In genomic region chr4:16110199-16110598, GRCh38 we compare ENCODE assay signal across 27 cellular contexts. TPM values are rescaled to one million over a fixed set of nuclear protein-coding genes. Genes with fewer than 3 reads are reported as not detected.
DNase-seq lines count a peak whose midpoint lies in the region; ATAC-seq, FAIRE-seq and TF ChIP-seq lines count a peak whose summit lies in the region.
"Had no signal": no experiment of that assay in that cellular context is flagged by ENCODE, and none has a peak within 500 bp of the region (broad histone marks: within the 10 kb centered on the region; RNA-seq: fewer than 3 reads in every experiment).

No MANE protein-coding gene starts in this region.

- H3K27ac ChIP-seq in HepG2 (ENCODE audit: extremely low read length, insufficient read depth, low read length) (no peak overlapping the region), right lobe of liver (no peak overlapping the region), VCaP (peak overlapping the region; percentile 49)
- H3K27ac ChIP-seq: 22Rv1; A549; BLaER1 treated with 17β-estradiol and CSF1 and Interleukin-3, amounts not matched to agents 10 nM and 100 nM; C4-2B had no signal

- no peaks in the 10 kb centered on the region for H3K9me3 Mint-ChIP-seq in activated CD4-positive, alpha-beta T cell treated with anti-CD3 and anti-CD28 coated beads, Interleukin-2, amount 10 ng/mL, durations not matched to agents 7 days and 5 days
- H3K9me3 Mint-ChIP-seq in activated naive CD4-positive, alpha-beta T cell treated with anti-CD3 and anti-CD28 coated beads, Interleukin-2, amount 50 U/mL, for 72 hours: no peaks in the 10 kb centered on the region
- H3K9me3 Mint-ChIP-seq: CD4-positive, alpha-beta T cell; CD8-positive, alpha-beta T cell had no signal

- no peak for TF ChIP-seq CTCF in HepG2 (CRISPR knock-in tag; IDR thresholded peaks at IDR 0.05)
- TF ChIP-seq CTCF in right lobe of liver (IDR thresholded peaks at IDR 0.05): no peak
- no peak for TF ChIP-seq CTCF in VCaP (conservative IDR thresholded peaks at IDR 0.05)

- H3K27ac Mint-ChIP-seq in activated CD4-positive, alpha-beta T cell treated with anti-CD3 and anti-CD28 coated beads, Interleukin-2, amount 10 ng/mL, durations not matched to agents 7 days and 5 days: no peak overlapping the region
- no peak overlapping the region for H3K27ac Mint-ChIP-seq in activated naive CD4-positive, alpha-beta T cell treated with anti-CD3 and anti-CD28 coated beads, Interleukin-2, amount 50 U/mL, for 72 hours
- H3K27ac Mint-ChIP-seq: B cell; CD4-positive, alpha-beta T cell; CD8-positive, alpha-beta T cell had no signal

- no peak for TF ChIP-seq RAD21 in HepG2 (CRISPR knock-in tag; IDR thresholded peaks at IDR 0.05)

- H3K9ac ChIP-seq in HepG2 (ENCODE audit: insufficient read depth, low read depth, low read length): no peak overlapping the region
- H3K9ac ChIP-seq: BLaER1 treated with 17β-estradiol and CSF1 and Interleukin-3, amounts not matched to agents 10 nM and 100 nM had no signal

- H3K4me3 ChIP-seq in HepG2 (replicated peaks in 1 of 3; ENCODE audit: insufficient read depth in 1 of 3, low read depth in 2 of 3, low read length in 3 of 3) (no peak overlapping the region), right lobe of liver (no peak overlapping the region)
- H3K4me3 ChIP-seq: A549; BLaER1 treated with 17β-estradiol and CSF1 and Interleukin-3, amounts not matched to agents 10 nM and 100 nM; GM12878 had no signal

- TF ChIP-seq EP300 in HepG2 (IDR thresholded peaks at IDR 0.05; ENCODE audit: low read depth in 2 of 2, low read length in 2 of 2) (no peak), HepG2 (CRISPR knock-in tag; IDR thresholded peaks at IDR 0.05; ENCODE audit: borderline replicate concordance) (no peak)

- no TSS peak for BruUV-seq in HepG2 (replicated peaks; lab: Mats Ljungman, UMichigan)

- H3K27me3 ChIP-seq in HepG2 (ENCODE audit: control insufficient read depth in 1 of 2, insufficient read depth in 2 of 2, low read length in 2 of 2) (peaks cover 0 to 2% of the 10 kb centered on the region in 2 experiments; a peak in 1 of 5 replicates), right lobe of liver (no peaks in the 10 kb centered on the region)
- H3K27me3 ChIP-seq: BLaER1 treated with 17β-estradiol and CSF1 and Interleukin-3, amounts not matched to agents 10 nM and 100 nM had no signal

- no peak overlapping the region for H3K4me2 ChIP-seq in HepG2 (ENCODE audit: low read depth, low read length)
- H3K4me2 ChIP-seq: A549; BLaER1 treated with 17β-estradiol and CSF1 and Interleukin-3, amounts not matched to agents 10 nM and 100 nM had no signal

- CTCF ChIA-PET in HepG2 (lab: Yijun Ruan, JAX; ENCODE audit: low intra/inter-chr PET ratio, low total read pairs): no interaction called here
- CTCF ChIA-PET in activated CD4-positive, alpha-beta T cell treated with anti-CD3 and anti-CD28 coated beads, Interleukin-2, amount 10 ng/mL, durations not matched to agents 7 days and 5 days (lab: Charles Lee): interaction anchor here (1.7 kb wide), 1 partner anchor 22 kb away, joined by 4 read pairs; no protein-coding TSS in a partner anchor

- H3K27me3 Mint-ChIP-seq in activated CD4-positive, alpha-beta T cell treated with anti-CD3 and anti-CD28 coated beads, Interleukin-2, amount 10 ng/mL, durations not matched to agents 7 days and 5 days: no peaks in the 10 kb centered on the region

- no peaks in the 10 kb centered on the region for H3K36me3 Mint-ChIP-seq in activated CD4-positive, alpha-beta T cell treated with anti-CD3 and anti-CD28 coated beads, Interleukin-2, amount 10 ng/mL, durations not matched to agents 7 days and 5 days (ENCODE audit: low read depth)
- H3K36me3 Mint-ChIP-seq in activated naive CD4-positive, alpha-beta T cell treated with anti-CD3 and anti-CD28 coated beads, Interleukin-2, amount 50 U/mL, for 72 hours: no peaks in the 10 kb centered on the region
- H3K36me3 Mint-ChIP-seq: CD8-positive, alpha-beta T cell had no signal

- no peaks in the 10 kb centered on the region for H3K9me3 ChIP-seq in HepG2 (ENCODE audit: low read length)
- H3K9me3 ChIP-seq in right lobe of liver: no peaks in the 10 kb centered on the region
- H3K9me3 ChIP-seq: A549, Caco-2 had no signal

- no peak overlapping the region for H3K4me3 Mint-ChIP-seq in activated CD4-positive, alpha-beta T cell treated with anti-CD3 and anti-CD28 coated beads, Interleukin-2, amount 10 ng/mL, durations not matched to agents 7 days and 5 days
- H3K4me3 Mint-ChIP-seq: B cell; CD4-positive, alpha-beta T cell; CD8-positive, alpha-beta T cell had no signal

- H3K36me3 ChIP-seq in HepG2 (replicated peaks in 1 of 2; ENCODE audit: control insufficient read depth in 1 of 2, insufficient read depth in 2 of 2, low read length in 2 of 2) (no peaks in the 10 kb centered on the region), right lobe of liver (no peaks in the 10 kb centered on the region)
- H3K36me3 ChIP-seq: BLaER1 treated with 17β-estradiol and CSF1 and Interleukin-3, amounts not matched to agents 10 nM and 100 nM had no signal

- no peaks in the 10 kb centered on the region for H3K79me2 ChIP-seq in HepG2 (ENCODE audit: insufficient read depth, low read length)

- H3K4me1 ChIP-seq in HepG2 (ENCODE audit: insufficient read depth, low read length) (peaks cover 48% of the 10 kb centered on the region), right lobe of liver (no peaks in the 10 kb centered on the region)
- H3K4me1 ChIP-seq: A549; BLaER1 treated with 17β-estradiol and CSF1 and Interleukin-3, amounts not matched to agents 10 nM and 100 nM had no signal

- no peak for DNase-seq in HepG2 (ENCODE audit: low spot score)
- no peak for DNase-seq in right lobe of liver
- peak; percentile 2 for DNase-seq in kidney tubule cell (ENCODE audit: low spot score)
- DNase-seq in activated CD4-positive, alpha-beta T cell treated with anti-CD3 and anti-CD28 coated beads, Interleukin-2, amount 10 ng/mL, durations not matched to agents 7 days and 5 days: no peak
- DNase-seq in activated naive CD4-positive, alpha-beta T cell treated with anti-CD3 and anti-CD28 coated beads, Interleukin-2, amount 50 U/mL, for 72 hours (ENCODE audit: low spot score in 2 of 2): no peak
- DNase-seq: AML-193; Caco-2; CD4-positive, alpha-beta T cell; CD8-positive, alpha-beta T cell; DMS 273 treated with DMSO at 0.1 percent for 48 hours; DMS153; DMS53; DMS79; DND-41; EL; GDM1 had no signal

- in situ Hi-C loops in HepG2 (cut with HindIII; ENCODE audit: extremely low pct_ligation_motif_present, low pct_unique_long_range_greater_than_20kb): no loop called here

- H3K4me1 Mint-ChIP-seq in activated CD4-positive, alpha-beta T cell treated with anti-CD3 and anti-CD28 coated beads, Interleukin-2, amount 10 ng/mL, durations not matched to agents 7 days and 5 days: no peaks in the 10 kb centered on the region
- H3K4me1 Mint-ChIP-seq: B cell had no signal

- H2AFZ ChIP-seq in HepG2 (ENCODE audit: low read length): no peak overlapping the region

- FAIRE-seq in HepG2 (lab: Jason Lieb, UNC): no peak
- FAIRE-seq: A549, GM12878, GM12892, GM18507 had no signal

- TF ChIP-seq POLR2A in HepG2 (IDR thresholded peaks at IDR 0.05; ENCODE audit: insufficient read depth in 1 of 2, low read depth in 2 of 2, low read length in 2 of 2): no peak
- TF ChIP-seq POLR2A in right lobe of liver (IDR thresholded peaks at IDR 0.05): no peak

- intact Hi-C loops in HepG2 (cut with micrococcal nuclease; ENCODE audit: unreplicated experiment) (loop anchor here (10.0 kb wide), 1 partner anchor 55 kb away; no protein-coding TSS in a partner anchor), right lobe of liver (cut with DNase I) (no loop called here)

- ATAC-seq in HepG2 (no peak), right lobe of liver (no peak), HG03520 (IDR thresholded peaks at IDR 0.05; ENCODE audit: unreplicated experiment) (no peak)
- no peak for ATAC-seq in activated naive CD4-positive, alpha-beta T cell treated with anti-CD3 and anti-CD28 coated beads, Interleukin-2, amount 50 U/mL, for 72 hours
- ATAC-seq: A549; CD8-positive, alpha-beta T cell; GM12878 had no signal

- H4K20me1 ChIP-seq in HepG2 (ENCODE audit: insufficient read depth, low read length): no peaks in the 10 kb centered on the region
- H4K20me1 ChIP-seq: BLaER1 treated with 17β-estradiol and CSF1 and Interleukin-3, amounts not matched to agents 10 nM and 100 nM had no signal

- POLR2A ChIA-PET in HepG2 (lab: Yijun Ruan, JAX): no interaction called here
- POLR2A ChIA-PET in activated CD4-positive, alpha-beta T cell treated with anti-CD3 and anti-CD28 coated beads, Interleukin-2, amount 10 ng/mL, durations not matched to agents 7 days and 5 days (lab: Charles Lee): no interaction called here

TF ChIP-seq in HepG2, 621 proteins besides CTCF, POLR2A, EP300 and RAD21 (continues in another document):
- TF ChIP-seq HNRNPK (IDR thresholded peaks at IDR 0.05; ENCODE audit: low read depth, low read length, poor library complexity, severe bottlenecking): peak; percentile 96
- no peak for TF ChIP-seq ZNF746 (CRISPR knock-in tag; IDR thresholded peaks at IDR 0.05)

RNA-seq across cellular contexts. Expression of gene PROM1, which starts 26.4 kb away (rescaled TPM):
- total RNA-seq in HepG2 (2016; rRNA removed; fragmentation: Illumina TruSeq; extraction: Trizol) (2.5 and 3.9 TPM in 2 replicates), right lobe of liver (1 to 10 TPM in 5 of 6 experiments, under 1 TPM in 1; 0.86 to 2.2 (median 1.3) TPM)
- 0.71 and 0.91 TPM in 2 replicates for total RNA-seq in HepG2 (2016; cell fraction: cytosol; rRNA removed; fragmentation: Illumina TruSeq; extraction: Trizol; ENCODE audit: low read depth)
- total RNA-seq in HepG2 (2016; cell fraction: insoluble cytoplasmic fraction; rRNA removed; fragmentation: Illumina TruSeq; extraction: Trizol): 2.1 and 4.2 TPM in 2 replicates
- total RNA-seq in HepG2 (2016; cell fraction: membrane; rRNA removed; fragmentation: Illumina TruSeq; extraction: Trizol): 1.1 and 2.6 TPM in 2 replicates
- total RNA-seq in HepG2 (2016; cell fraction: nucleus; rRNA removed; fragmentation: Illumina TruSeq; extraction: Trizol): 5.8 and 6.2 TPM in 2 replicates
- 13.6 and 16.4 TPM in 2 replicates for polyA plus RNA-seq in HepG2 (2011; rRNA removed)
- polyA plus RNA-seq in HepG2 (2011; cell fraction: cytosol; rRNA removed): 8.3 and 8.9 TPM in 2 replicates
- 14.6 and 16.3 TPM in 2 replicates for polyA plus RNA-seq in HepG2 (2011; cell fraction: nucleus; rRNA removed)
- polyA plus RNA-seq in HepG2 (2012): 9.3 and 15.5 TPM in 2 replicates
- 0.25 and 0.31 TPM in 2 replicates for polyA plus RNA-seq in HepG2 (2016; cell fraction: cytosol; fragmentation: Illumina TruSeq; extraction: Trizol; ENCODE audit: low read depth)
- 1.6 and 2.1 TPM in 2 replicates for polyA plus RNA-seq in HepG2 (2016; cell fraction: insoluble cytoplasmic fraction; fragmentation: Illumina TruSeq; extraction: Trizol; ENCODE audit: low read depth)
- 0.47 and 0.64 TPM in 2 replicates for polyA plus RNA-seq in HepG2 (2016; cell fraction: membrane; fragmentation: Illumina TruSeq; extraction: Trizol; ENCODE audit: low read depth)
- 5.4 and 6.6 TPM in 2 replicates for polyA plus RNA-seq in HepG2 (2016; cell fraction: nucleus; fragmentation: Illumina TruSeq; extraction: Trizol; ENCODE audit: insufficient read depth, low read depth)
- polyA minus RNA-seq in HepG2 (2011; rRNA and poly(A)+ RNA removed; ENCODE audit: low replicate concordance): 1.3 and 25.2 TPM in 2 replicates
- polyA minus RNA-seq in HepG2 (2011; cell fraction: cytosol; rRNA and poly(A)+ RNA removed): 11.4 and 13.4 TPM in 2 replicates
- 14.5 and 16.9 TPM in 2 replicates for polyA minus RNA-seq in HepG2 (2011; cell fraction: nucleus; rRNA and poly(A)+ RNA removed)
- total RNA-seq in activated CD4-positive, alpha-beta T cell treated with anti-CD3 and anti-CD28 coated beads, Interleukin-2, amount 10 ng/mL, durations not matched to agents 7 days and 5 days: not detected
- total RNA-seq in activated naive CD4-positive, alpha-beta T cell treated with anti-CD3 and anti-CD28 coated beads, Interleukin-2, amount 50 U/mL, for 72 hours: under 1 TPM; 0.06 to 0.41 TPM
- total RNA-seq: B cell; CD4-positive, alpha-beta T cell; CD8-positive, alpha-beta T cell had no signal
- polyA plus RNA-seq: BJ had no signal
